In genomic region chr7:65239707-65240352, GRCh38 we compare ENCODE assay signal across 1 cellular context.
TF ChIP-seq lines count a peak whose summit lies in the region.

No MANE protein-coding gene starts in this region.

TF ChIP-seq in HepG2, 621 proteins besides CTCF, POLR2A, EP300 and RAD21 (continued from another document and continues in another):
- TF ChIP-seq, protein P1, sequence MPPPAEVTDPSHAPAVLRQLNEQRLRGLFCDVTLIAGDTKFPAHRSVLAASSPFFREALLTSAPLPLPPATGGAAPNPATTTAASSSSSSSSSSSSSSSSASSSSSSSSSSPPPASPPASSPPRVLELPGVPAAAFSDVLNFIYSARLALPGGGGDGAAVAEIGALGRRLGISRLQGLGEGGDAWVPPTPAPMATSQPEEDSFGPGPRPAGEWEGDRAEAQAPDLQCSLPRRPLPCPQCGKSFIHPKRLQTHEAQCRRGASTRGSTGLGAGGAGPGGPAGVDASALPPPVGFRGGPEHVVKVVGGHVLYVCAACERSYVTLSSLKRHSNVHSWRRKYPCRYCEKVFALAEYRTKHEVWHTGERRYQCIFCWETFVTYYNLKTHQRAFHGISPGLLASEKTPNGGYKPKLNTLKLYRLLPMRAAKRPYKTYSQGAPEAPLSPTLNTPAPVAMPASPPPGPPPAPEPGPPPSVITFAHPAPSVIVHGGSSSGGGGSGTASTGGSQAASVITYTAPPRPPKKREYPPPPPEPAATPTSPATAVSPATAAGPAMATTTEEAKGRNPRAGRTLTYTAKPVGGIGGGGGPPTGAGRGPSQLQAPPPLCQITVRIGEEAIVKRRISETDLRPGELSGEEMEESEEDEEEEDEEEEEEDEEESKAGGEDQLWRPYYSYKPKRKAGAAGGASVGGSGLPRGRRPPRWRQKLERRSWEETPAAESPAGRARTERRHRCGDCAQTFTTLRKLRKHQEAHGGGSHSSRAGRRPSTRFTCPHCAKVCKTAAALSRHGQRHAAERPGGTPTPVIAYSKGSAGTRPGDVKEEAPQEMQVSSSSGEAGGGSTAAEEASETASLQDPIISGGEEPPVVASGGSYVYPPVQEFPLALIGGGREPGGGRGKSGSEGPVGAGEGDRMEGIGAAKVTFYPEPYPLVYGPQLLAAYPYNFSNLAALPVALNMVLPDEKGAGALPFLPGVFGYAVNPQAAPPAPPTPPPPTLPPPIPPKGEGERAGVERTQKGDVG (CRISPR knock-in tag; IDR thresholded peaks at IDR 0.05; ENCODE audit: borderline replicate concordance), result peak; percentile 41; the same call in 1 of the 2 replicates
- no peak for TF ChIP-seq CHCHD3 (CRISPR knock-in tag; IDR thresholded peaks at IDR 0.05)
- 0 out of 2 replicates have a peak, but pooled peaks have one; percentile 34 for TF ChIP-seq SNAI1 (CRISPR knock-in tag; IDR thresholded peaks at IDR 0.05; ENCODE audit: borderline replicate concordance)
- TF ChIP-seq ZNF230 (CRISPR knock-in tag; IDR thresholded peaks at IDR 0.05), result no peak
- no peak for TF ChIP-seq KDM5A (IDR thresholded peaks at IDR 0.05; ENCODE audit: borderline replicate concordance, low read length)
- no peak for TF ChIP-seq GATA4 (IDR thresholded peaks at IDR 0.05; ENCODE audit: borderline replicate concordance, low read depth)
- no peak for TF ChIP-seq PAWR (CRISPR knock-in tag; IDR thresholded peaks at IDR 0.05; ENCODE audit: borderline replicate concordance)
- no peak for TF ChIP-seq FLYWCH1 (CRISPR knock-in tag; IDR thresholded peaks at IDR 0.05)
- TF ChIP-seq GPN1 (CRISPR knock-in tag; IDR thresholded peaks at IDR 0.05; ENCODE audit: borderline replicate concordance), result no peak
- TF ChIP-seq, protein P2, sequence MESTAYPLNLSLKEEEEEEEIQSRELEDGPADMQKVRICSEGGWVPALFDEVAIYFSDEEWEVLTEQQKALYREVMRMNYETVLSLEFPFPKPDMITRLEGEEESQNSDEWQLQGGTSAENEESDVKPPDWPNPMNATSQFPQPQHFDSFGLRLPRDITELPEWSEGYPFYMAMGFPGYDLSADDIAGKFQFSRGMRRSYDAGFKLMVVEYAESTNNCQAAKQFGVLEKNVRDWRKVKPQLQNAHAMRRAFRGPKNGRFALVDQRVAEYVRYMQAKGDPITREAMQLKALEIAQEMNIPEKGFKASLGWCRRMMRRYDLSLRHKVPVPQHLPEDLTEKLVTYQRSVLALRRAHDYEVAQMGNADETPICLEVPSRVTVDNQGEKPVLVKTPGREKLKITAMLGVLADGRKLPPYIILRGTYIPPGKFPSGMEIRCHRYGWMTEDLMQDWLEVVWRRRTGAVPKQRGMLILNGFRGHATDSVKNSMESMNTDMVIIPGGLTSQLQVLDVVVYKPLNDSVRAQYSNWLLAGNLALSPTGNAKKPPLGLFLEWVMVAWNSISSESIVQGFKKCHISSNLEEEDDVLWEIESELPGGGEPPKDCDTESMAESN (CRISPR knock-in tag; conservative IDR thresholded peaks at IDR 0.05), result peak; percentile 73
- TF ChIP-seq HOXD1 (CRISPR knock-in tag; IDR thresholded peaks at IDR 0.05), result no peak
- TF ChIP-seq THAP11 (CRISPR knock-in tag; IDR thresholded peaks at IDR 0.05), result no peak
- TF ChIP-seq, protein P3, sequence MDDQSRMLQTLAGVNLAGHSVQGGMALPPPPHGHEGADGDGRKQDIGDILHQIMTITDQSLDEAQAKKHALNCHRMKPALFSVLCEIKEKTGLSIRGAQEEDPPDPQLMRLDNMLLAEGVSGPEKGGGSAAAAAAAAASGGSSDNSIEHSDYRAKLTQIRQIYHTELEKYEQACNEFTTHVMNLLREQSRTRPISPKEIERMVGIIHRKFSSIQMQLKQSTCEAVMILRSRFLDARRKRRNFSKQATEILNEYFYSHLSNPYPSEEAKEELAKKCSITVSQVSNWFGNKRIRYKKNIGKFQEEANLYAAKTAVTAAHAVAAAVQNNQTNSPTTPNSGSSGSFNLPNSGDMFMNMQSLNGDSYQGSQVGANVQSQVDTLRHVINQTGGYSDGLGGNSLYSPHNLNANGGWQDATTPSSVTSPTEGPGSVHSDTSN (CRISPR knock-in tag; IDR thresholded peaks at IDR 0.05; ENCODE audit: borderline replicate concordance), result no peak
- TF ChIP-seq, protein P4, sequence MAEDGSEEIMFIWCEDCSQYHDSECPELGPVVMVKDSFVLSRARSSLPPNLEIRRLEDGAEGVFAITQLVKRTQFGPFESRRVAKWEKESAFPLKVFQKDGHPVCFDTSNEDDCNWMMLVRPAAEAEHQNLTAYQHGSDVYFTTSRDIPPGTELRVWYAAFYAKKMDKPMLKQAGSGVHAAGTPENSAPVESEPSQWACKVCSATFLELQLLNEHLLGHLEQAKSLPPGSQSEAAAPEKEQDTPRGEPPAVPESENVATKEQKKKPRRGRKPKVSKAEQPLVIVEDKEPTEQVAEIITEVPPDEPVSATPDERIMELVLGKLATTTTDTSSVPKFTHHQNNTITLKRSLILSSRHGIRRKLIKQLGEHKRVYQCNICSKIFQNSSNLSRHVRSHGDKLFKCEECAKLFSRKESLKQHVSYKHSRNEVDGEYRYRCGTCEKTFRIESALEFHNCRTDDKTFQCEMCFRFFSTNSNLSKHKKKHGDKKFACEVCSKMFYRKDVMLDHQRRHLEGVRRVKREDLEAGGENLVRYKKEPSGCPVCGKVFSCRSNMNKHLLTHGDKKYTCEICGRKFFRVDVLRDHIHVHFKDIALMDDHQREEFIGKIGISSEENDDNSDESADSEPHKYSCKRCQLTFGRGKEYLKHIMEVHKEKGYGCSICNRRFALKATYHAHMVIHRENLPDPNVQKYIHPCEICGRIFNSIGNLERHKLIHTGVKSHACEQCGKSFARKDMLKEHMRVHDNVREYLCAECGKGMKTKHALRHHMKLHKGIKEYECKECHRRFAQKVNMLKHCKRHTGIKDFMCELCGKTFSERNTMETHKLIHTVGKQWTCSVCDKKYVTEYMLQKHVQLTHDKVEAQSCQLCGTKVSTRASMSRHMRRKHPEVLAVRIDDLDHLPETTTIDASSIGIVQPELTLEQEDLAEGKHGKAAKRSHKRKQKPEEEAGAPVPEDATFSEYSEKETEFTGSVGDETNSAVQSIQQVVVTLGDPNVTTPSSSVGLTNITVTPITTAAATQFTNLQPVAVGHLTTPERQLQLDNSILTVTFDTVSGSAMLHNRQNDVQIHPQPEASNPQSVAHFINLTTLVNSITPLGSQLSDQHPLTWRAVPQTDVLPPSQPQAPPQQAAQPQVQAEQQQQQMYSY (CRISPR knock-in tag; IDR thresholded peaks at IDR 0.05), result no peak
- no peak for TF ChIP-seq MED13 (CRISPR knock-in tag; IDR thresholded peaks at IDR 0.05)
- TF ChIP-seq ZNF326 (CRISPR knock-in tag; IDR thresholded peaks at IDR 0.05; ENCODE audit: borderline replicate concordance), result no peak
- no peak for TF ChIP-seq BORCS8-MEF2B (CRISPR knock-in tag; IDR thresholded peaks at IDR 0.05)
- no peak for TF ChIP-seq ZNF546 (CRISPR knock-in tag; conservative IDR thresholded peaks at IDR 0.05)
- TF ChIP-seq, protein P5, sequence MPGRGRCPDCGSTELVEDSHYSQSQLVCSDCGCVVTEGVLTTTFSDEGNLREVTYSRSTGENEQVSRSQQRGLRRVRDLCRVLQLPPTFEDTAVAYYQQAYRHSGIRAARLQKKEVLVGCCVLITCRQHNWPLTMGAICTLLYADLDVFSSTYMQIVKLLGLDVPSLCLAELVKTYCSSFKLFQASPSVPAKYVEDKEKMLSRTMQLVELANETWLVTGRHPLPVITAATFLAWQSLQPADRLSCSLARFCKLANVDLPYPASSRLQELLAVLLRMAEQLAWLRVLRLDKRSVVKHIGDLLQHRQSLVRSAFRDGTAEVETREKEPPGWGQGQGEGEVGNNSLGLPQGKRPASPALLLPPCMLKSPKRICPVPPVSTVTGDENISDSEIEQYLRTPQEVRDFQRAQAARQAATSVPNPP (CRISPR knock-in tag; IDR thresholded peaks at IDR 0.05), result no peak
- TF ChIP-seq YEATS2 (CRISPR knock-in tag; IDR thresholded peaks at IDR 0.05; ENCODE audit: borderline replicate concordance), result no peak
- no peak for TF ChIP-seq PLRG1 (conservative IDR thresholded peaks at IDR 0.05)
- TF ChIP-seq DR1 (CRISPR knock-in tag; IDR thresholded peaks at IDR 0.05), result no peak
- TF ChIP-seq RAD51 (IDR thresholded peaks at IDR 0.05; ENCODE audit: borderline replicate concordance), result no peak
- TF ChIP-seq, protein P6, sequence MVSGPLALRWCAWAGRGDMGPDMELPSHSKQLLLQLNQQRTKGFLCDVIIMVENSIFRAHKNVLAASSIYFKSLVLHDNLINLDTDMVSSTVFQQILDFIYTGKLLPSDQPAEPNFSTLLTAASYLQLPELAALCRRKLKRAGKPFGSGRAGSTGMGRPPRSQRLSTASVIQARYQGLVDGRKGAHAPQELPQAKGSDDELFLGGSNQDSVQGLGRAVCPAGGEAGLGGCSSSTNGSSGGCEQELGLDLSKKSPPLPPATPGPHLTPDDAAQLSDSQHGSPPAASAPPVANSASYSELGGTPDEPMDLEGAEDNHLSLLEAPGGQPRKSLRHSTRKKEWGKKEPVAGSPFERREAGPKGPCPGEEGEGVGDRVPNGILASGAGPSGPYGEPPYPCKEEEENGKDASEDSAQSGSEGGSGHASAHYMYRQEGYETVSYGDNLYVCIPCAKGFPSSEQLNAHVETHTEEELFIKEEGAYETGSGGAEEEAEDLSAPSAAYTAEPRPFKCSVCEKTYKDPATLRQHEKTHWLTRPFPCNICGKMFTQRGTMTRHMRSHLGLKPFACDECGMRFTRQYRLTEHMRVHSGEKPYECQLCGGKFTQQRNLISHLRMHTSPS (CRISPR knock-in tag; IDR thresholded peaks at IDR 0.05; ENCODE audit: low read depth), result no peak
- no peak for TF ChIP-seq GTF3A (CRISPR knock-in tag; conservative IDR thresholded peaks at IDR 0.05)
- no peak for TF ChIP-seq NFYC (CRISPR knock-in tag; IDR thresholded peaks at IDR 0.05)
- no peak for TF ChIP-seq GLI4 (CRISPR knock-in tag; IDR thresholded peaks at IDR 0.05; ENCODE audit: borderline replicate concordance)
- TF ChIP-seq ZMAT3 (CRISPR knock-in tag; conservative IDR thresholded peaks at IDR 0.05), result no peak
- peak; percentile 60 for TF ChIP-seq SALL1 (CRISPR knock-in tag; IDR thresholded peaks at IDR 0.05)
- TF ChIP-seq ZNF276 (CRISPR knock-in tag; IDR thresholded peaks at IDR 0.05; ENCODE audit: low read depth), result no peak
- peak; percentile 34; the same call in 1 of the 2 replicates for TF ChIP-seq ZSCAN21 (CRISPR knock-in tag; IDR thresholded peaks at IDR 0.05; ENCODE audit: borderline replicate concordance)
- no peak for TF ChIP-seq SRSF4 (IDR thresholded peaks at IDR 0.05; ENCODE audit: low read depth, low read length, poor library complexity, severe bottlenecking)
- peak; percentile 50; the same call in 1 of the 2 replicates for TF ChIP-seq THAP9 (CRISPR knock-in tag; IDR thresholded peaks at IDR 0.05; ENCODE audit: borderline replicate concordance)
- no peak for TF ChIP-seq ZNF883 (CRISPR knock-in tag; IDR thresholded peaks at IDR 0.05; ENCODE audit: not compliant biosample characterization)
- TF ChIP-seq, protein P7, sequence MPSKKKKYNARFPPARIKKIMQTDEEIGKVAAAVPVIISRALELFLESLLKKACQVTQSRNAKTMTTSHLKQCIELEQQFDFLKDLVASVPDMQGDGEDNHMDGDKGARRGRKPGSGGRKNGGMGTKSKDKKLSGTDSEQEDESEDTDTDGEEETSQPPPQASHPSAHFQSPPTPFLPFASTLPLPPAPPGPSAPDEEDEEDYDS (CRISPR knock-in tag; IDR thresholded peaks at IDR 0.05), result no peak
- no peak for TF ChIP-seq USF2 (IDR thresholded peaks at IDR 0.05; ENCODE audit: low read depth, low read length)
- TF ChIP-seq USF2 (CRISPR knock-in tag; IDR thresholded peaks at IDR 0.05; ENCODE audit: borderline replicate concordance), result no peak
- no peak for TF ChIP-seq ZNF235 (CRISPR knock-in tag; IDR thresholded peaks at IDR 0.05; ENCODE audit: borderline replicate concordance)
- TF ChIP-seq CEBPG (CRISPR knock-in tag; IDR thresholded peaks at IDR 0.05), result no peak
- peak; percentile 40 for TF ChIP-seq SAP130 (CRISPR knock-in tag; IDR thresholded peaks at IDR 0.05; ENCODE audit: low read depth)
- TF ChIP-seq IKZF1 (IDR thresholded peaks at IDR 0.05), result no peak
